ENCODE assay signal across 9 cellular contexts in genomic region chr2:3628800-3629199, GRCh38. TPM values are rescaled to one million over a fixed set of nuclear protein-coding genes. Genes with fewer than 3 reads are reported as not detected.
DNase-seq lines count a peak whose midpoint lies in the region; TF ChIP-seq lines count a peak whose summit lies in the region.
"Had no signal": no experiment of that assay in that cellular context is flagged by ENCODE, and none has a peak within 500 bp of the region (broad histone marks: within the 10 kb centered on the region; RNA-seq: fewer than 3 reads in every experiment).

No MANE protein-coding gene starts in this region.

- intact Hi-C loops in posterior vena cava (cut with DNase I): no loop called here
- intact Hi-C loops in esophagus squamous epithelium (cut with DNase I): no loop called here

- H3K27ac ChIP-seq in WERI-Rb-1 (no peak overlapping the region), esophagus squamous epithelium (peak overlapping the region in 1 of 4 donors; percentile 22), tibial nerve (no peak overlapping the region)
- H3K27ac ChIP-seq: parathyroid adenoma had no signal

- peaks cover 0 to 23% (median 0%) of the 10 kb centered on the region in 3 donors for H3K4me1 ChIP-seq in esophagus squamous epithelium
- peaks cover 0 to 5% (median 0%) of the 10 kb centered on the region in 4 donors for H3K4me1 ChIP-seq in tibial nerve
- H3K4me1 ChIP-seq: parathyroid adenoma had no signal

- 35 to 50% methylated on average over 2 to 7 of the region's 12 CpGs for WGBS in esophagus squamous epithelium, 2 donors
- 47 to 68% methylated on average over 10 to 12 of the region's 12 CpGs for WGBS in tibial nerve, 2 donors

- TF ChIP-seq CTCF in WERI-Rb-1 (IDR thresholded peaks at IDR 0.05; ENCODE audit: low read depth, low read length) (peak; percentile 94), esophagus squamous epithelium (IDR thresholded peaks at IDR 0.05) (no peak), tibial nerve (IDR thresholded peaks at IDR 0.05) (no peak)

- H3K9me3 ChIP-seq in WERI-Rb-1 (ENCODE audit: severe bottlenecking): no peaks in the 10 kb centered on the region
- H3K9me3 ChIP-seq in esophagus squamous epithelium: no peaks in the 10 kb centered on the region
- H3K9me3 ChIP-seq in tibial nerve: peaks cover 0 to 6% (median 0%) of the 10 kb centered on the region in 4 donors

- H3K36me3 ChIP-seq in WERI-Rb-1 (no peaks in the 10 kb centered on the region), esophagus squamous epithelium (no peaks in the 10 kb centered on the region), tibial nerve (no peaks in the 10 kb centered on the region)

- no peak for TF ChIP-seq POLR2A in esophagus squamous epithelium (IDR thresholded peaks at IDR 0.05)
- no peak for TF ChIP-seq POLR2A in tibial nerve (IDR thresholded peaks at IDR 0.05)

- H3K4me3 ChIP-seq in WERI-Rb-1 (ENCODE audit: low read depth, low read length) (no peak overlapping the region), esophagus squamous epithelium (no peak overlapping the region), tibial nerve (no peak overlapping the region)

- no peak for TF ChIP-seq EP300 in tibial nerve (IDR thresholded peaks at IDR 0.05)

- no peaks in the 10 kb centered on the region for H3K27me3 ChIP-seq in WERI-Rb-1 (ENCODE audit: insufficient read depth, low read depth, severe bottlenecking)
- no peaks in the 10 kb centered on the region for H3K27me3 ChIP-seq in esophagus squamous epithelium
- no peaks in the 10 kb centered on the region for H3K27me3 ChIP-seq in tibial nerve

- DNase-seq in NCI-H146 (lab: John Stamatoyannopoulos, UW) (peak; percentile 40), NCI-H146 treated with DMSO at 0.1 percent for 48 hours (lab: John Stamatoyannopoulos, UW; ENCODE audit: unreplicated experiment) (no peak), NCI-H1436 treated with DMSO at 0.1 percent for 48 hours (lab: John Stamatoyannopoulos, UW) (peak; percentile 68), WERI-Rb-1 (peak; percentile 86), posterior vena cava (ENCODE audit: low spot score) (peak; percentile 59), Kasumi-1 (lab: John Stamatoyannopoulos, UW) (no peak), esophagus squamous epithelium (lab: John Stamatoyannopoulos, UW) (no peak), tibial nerve (ENCODE audit: low spot score in 2 of 2) (no peak)

RNA-seq across cellular contexts. Expression of gene ALLC, which starts 29.2 kb away (rescaled TPM):
- not detected for total RNA-seq in posterior vena cava
- not detected for total RNA-seq in esophagus squamous epithelium
- total RNA-seq in tibial nerve: 10 to 100 TPM in 3 of 4 donors, 1 to 10 TPM in 1; 5.7 to 16.6 (median 12.2) TPM

RNA-seq across cellular contexts. Expression of gene COLEC11, which starts 33.9 kb away (rescaled TPM):
- total RNA-seq in posterior vena cava: 1 to 10 TPM in 1 of 2 donors, under 1 TPM in 1; 0.71 to 3.8 TPM
- total RNA-seq in esophagus squamous epithelium: 1 to 10 TPM in 2 of 4 donors, under 1 TPM in 1, not detected in 1; 0.56 to 2.3 (median 1.0) TPM
- total RNA-seq in tibial nerve: 1 to 10 TPM in 2 of 4 donors, under 1 TPM in 1, not detected in 1; 0.66 to 6.7 (median 1.6) TPM

RNA-seq across cellular contexts. Expression of gene RPS7, which starts 53.7 kb away (rescaled TPM):
- total RNA-seq in posterior vena cava (1,000 to 10,000 TPM; 1,084 to 1,219 TPM), esophagus squamous epithelium (1,000 to 10,000 TPM; 1,342 to 4,027 (median 3,705) TPM), tibial nerve (1,000 to 10,000 TPM; 2,343 to 3,332 (median 3,117) TPM)

Comparison
In these comparisons a context has a peak if more than half of its experiments do, and no peak if none do; other contexts are left out.
1. DNase-seq: peak in NCI-H146 (single experiment), NCI-H1436 treated with DMSO at 0.1 percent for 48 hours (single experiment), WERI-Rb-1 (single experiment) and posterior vena cava (single experiment); none in NCI-H146 treated with DMSO at 0.1 percent for 48 hours (single experiment), Kasumi-1 (0 of 2), esophagus squamous epithelium (single experiment) and tibial nerve (0 of 2).
2. RNA of gene ALLC, which starts 29.2 kb away (total RNA-seq): 5.7 to 16.6 TPM in tibial nerve; not detected in posterior vena cava and not detected in esophagus squamous epithelium; every median in the first group is over 4 times any median in the second.